In genomic region chrX:18789916-18790315, GRCh38 we compare ENCODE assay signal across 22 cellular contexts.
"Had no signal": no experiment of that assay in that cellular context is flagged by ENCODE, and none has a peak within 500 bp of the region (broad histone marks: within the 10 kb centered on the region; RNA-seq: fewer than 3 reads in every experiment).

No MANE protein-coding gene starts in this region.

- H3K9me3 ChIP-seq: gastrocnemius medialis, heart right ventricle, psoas muscle, testis, tibial nerve, upper lobe of right lung, vagina had no signal

- H3K4me1 ChIP-seq: gastrocnemius medialis, heart right ventricle, psoas muscle, testis, tibial nerve, upper lobe of right lung, vagina had no signal

- H3K36me3 ChIP-seq: gastrocnemius medialis, heart right ventricle, tibial nerve, upper lobe of right lung, vagina had no signal

- H3K27ac ChIP-seq: dorsolateral prefrontal cortex, gastrocnemius medialis, heart right ventricle, psoas muscle, skin epidermis, testis, tibial nerve, upper lobe of right lung, vagina had no signal

- ATAC-seq: esophagus mucosa; gastrocnemius medialis; heart right ventricle; left lobe of liver; naive thymus-derived CD4-positive, alpha-beta T cell; psoas muscle; sciatic nerve; stimulated activated naive B cell treated with anti-CD40 and anti-IgM and Interleukin-4, amounts not matched to agents 10 μg/mL and 1 μg/mL and 100 μg/mL, for 72 hours; stimulated activated naive CD8-positive, alpha-beta T cell treated with anti-CD3 and anti-CD28 coated beads, Interleukin-15, amount 100 ng/mL, for 72 hours; upper lobe of right lung had no signal

- H3K27me3 ChIP-seq: gastrocnemius medialis, heart right ventricle, testis, tibial nerve, upper lobe of right lung, vagina had no signal

- DNase-seq: cortex of kidney; dorsolateral prefrontal cortex; effector CD8-positive, alpha-beta T cell; gastrocnemius medialis; heart right ventricle; hypothalamus; islet precursor cell; naive thymus-derived CD4-positive, alpha-beta T cell; nephron progenitor cell; psoas muscle; stimulated activated CD4-positive, alpha-beta T cell treated with anti-CD3 and anti-CD28 coated beads, Interleukin-2, amount 100 ng/mL, for 24 hours; stimulated activated CD4-positive, alpha-beta T cell treated with anti-CD3 and anti-CD28 coated beads, Interleukin-4, amount 100 ng/mL, for 4 hours; stimulated activated naive B cell treated with anti-CD40 and anti-IgM and Interleukin-4, amounts not matched to agents 10 μg/mL and 1 μg/mL and 100 μg/mL, for 72 hours; stimulated activated naive CD8-positive, alpha-beta T cell treated with anti-CD3 and anti-CD28 coated beads, Interleukin-15, amount 100 ng/mL, for 72 hours; testis; upper lobe of right lung had no signal

- H3K4me3 ChIP-seq: dorsolateral prefrontal cortex, gastrocnemius medialis, heart right ventricle, psoas muscle, skin epidermis, testis, tibial nerve, upper lobe of right lung, vagina had no signal
